In the genomic region with DNA sequence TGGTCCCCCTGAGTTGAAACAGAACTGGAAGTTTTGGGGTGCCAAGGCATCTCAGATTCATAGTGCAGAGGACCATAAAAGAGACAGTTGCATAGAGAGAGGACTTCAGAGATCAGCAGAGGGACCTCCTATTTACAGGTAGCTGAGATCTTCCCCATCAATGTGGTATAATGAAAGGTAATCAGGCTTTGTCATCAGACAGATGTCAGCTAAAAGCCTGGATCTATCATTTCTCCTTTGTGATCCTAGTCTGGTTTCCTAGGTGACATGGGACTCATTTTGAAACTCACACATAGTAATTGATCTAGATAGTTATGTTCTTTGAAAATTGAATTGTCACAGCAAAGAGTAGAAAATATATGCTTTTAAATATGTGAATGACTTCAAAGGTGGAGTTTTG, we compare ENCODE assay signal across 29 cellular contexts.
"Had no signal": no experiment of that assay in that cellular context is flagged by ENCODE, and none has a peak within 500 bp of the region (broad histone marks: within the 10 kb centered on the region; RNA-seq: fewer than 3 reads in every experiment).

No MANE protein-coding gene starts in this region.

- H3K27ac ChIP-seq: neural progenitor cell, ovary, parathyroid adenoma, psoas muscle, right lobe of liver, sigmoid colon, stomach, thoracic aorta, thyroid gland, transverse colon, upper lobe of left lung, uterus had no signal

- H3K27me3 Mint-ChIP-seq: naive B cell; naive thymus-derived CD8-positive, alpha-beta T cell; natural killer cell treated with Interleukin-12 subunit alpha and Interleukin-12 subunit beta and Interleukin-15 and Interleukin-18, amount 100 ng/mL, for 72 hours; progenitor cell of endocrine pancreas; stimulated activated naive B cell treated with anti-CD40 and anti-IgM and Interleukin-4, amounts not matched to agents 10 μg/mL and 1 μg/mL and 100 μg/mL, for 72 hours; stimulated activated naive CD8-positive, alpha-beta T cell treated with anti-CD3 and anti-CD28 coated beads, Interleukin-15, Interleukin-2, amounts not matched to agents 100 ng/mL and 50 ng/mL, for 24 hours had no signal

- H3K9me3 Mint-ChIP-seq: nephron progenitor cell; neural progenitor cell; stimulated activated naive B cell treated with anti-CD40 and anti-IgM and Interleukin-4, amounts not matched to agents 10 μg/mL and 1 μg/mL and 100 μg/mL, for 72 hours; stimulated activated naive CD8-positive, alpha-beta T cell treated with anti-CD3 and anti-CD28 coated beads, Interleukin-15, Interleukin-2, amounts not matched to agents 100 ng/mL and 50 ng/mL, for 24 hours had no signal

- H3K4me1 Mint-ChIP-seq: naive B cell; naive thymus-derived CD8-positive, alpha-beta T cell; nephron progenitor cell; neural progenitor cell; stimulated activated effector memory CD8-positive, alpha-beta T cell treated with anti-CD3 and anti-CD28 coated beads, Interleukin-12 subunit alpha, Interleukin-12 subunit beta, amount 100 ng/mL, for 72 hours; stimulated activated naive B cell treated with anti-CD40 and anti-IgM and Interleukin-4, amounts not matched to agents 10 μg/mL and 1 μg/mL and 100 μg/mL, for 72 hours had no signal

- H3K4me3 Mint-ChIP-seq: naive B cell; naive thymus-derived CD8-positive, alpha-beta T cell; natural killer cell treated with Interleukin-12 subunit alpha and Interleukin-12 subunit beta and Interleukin-15 and Interleukin-18, amount 100 ng/mL, for 72 hours; nephron progenitor cell; neural progenitor cell; stimulated activated effector memory CD8-positive, alpha-beta T cell treated with anti-CD3 and anti-CD28 coated beads, Interleukin-12 subunit alpha, Interleukin-12 subunit beta, amount 100 ng/mL, for 72 hours; stimulated activated naive B cell treated with anti-CD40 and anti-IgM and Interleukin-4, amounts not matched to agents 10 μg/mL and 1 μg/mL and 100 μg/mL, for 72 hours; stimulated activated naive CD8-positive, alpha-beta T cell treated with anti-CD3 and anti-CD28 coated beads, Interleukin-15, Interleukin-2, amounts not matched to agents 100 ng/mL and 50 ng/mL, for 24 hours had no signal

- H3K9me3 ChIP-seq: ovary, psoas muscle, right lobe of liver, sigmoid colon, stomach, thoracic aorta, thyroid gland, transverse colon, upper lobe of left lung, uterus had no signal

- H2AFZ ChIP-seq: neural progenitor cell, parathyroid adenoma had no signal

- H3K36me3 ChIP-seq: neural progenitor cell, ovary, right lobe of liver, sigmoid colon, stomach, thoracic aorta, thyroid gland, transverse colon, upper lobe of left lung, uterus had no signal

- H3K27ac Mint-ChIP-seq: naive B cell; naive thymus-derived CD8-positive, alpha-beta T cell; natural killer cell treated with Interleukin-12 subunit alpha and Interleukin-12 subunit beta and Interleukin-15 and Interleukin-18, amount 100 ng/mL, for 72 hours; neural progenitor cell; progenitor cell of endocrine pancreas; stimulated activated effector memory CD8-positive, alpha-beta T cell treated with anti-CD3 and anti-CD28 coated beads, Interleukin-12 subunit alpha, Interleukin-12 subunit beta, amount 100 ng/mL, for 72 hours; stimulated activated naive B cell treated with anti-CD40 and anti-IgM and Interleukin-4, amounts not matched to agents 10 μg/mL and 1 μg/mL and 100 μg/mL, for 72 hours; stimulated activated naive CD8-positive, alpha-beta T cell treated with anti-CD3 and anti-CD28 coated beads, Interleukin-15, Interleukin-2, amounts not matched to agents 100 ng/mL and 50 ng/mL, for 24 hours had no signal

- H3K4me1 ChIP-seq: psoas muscle, right lobe of liver, sigmoid colon, stomach, transverse colon, upper lobe of left lung, uterus had no signal

- ATAC-seq: naive thymus-derived CD8-positive, alpha-beta T cell; natural killer cell treated with Interleukin-12 subunit alpha and Interleukin-12 subunit beta and Interleukin-15 and Interleukin-18, amount 100 ng/mL, for 72 hours; psoas muscle; right cardiac atrium; right lobe of liver; stimulated activated effector memory CD8-positive, alpha-beta T cell treated with anti-CD3 and anti-CD28 coated beads, Interleukin-12 subunit alpha, Interleukin-12 subunit beta, amount 100 ng/mL, for 72 hours; stimulated activated naive B cell treated with anti-CD40 and anti-IgM and Interleukin-4, amounts not matched to agents 10 μg/mL and 1 μg/mL and 100 μg/mL, for 72 hours had no signal

- H3K27me3 ChIP-seq: neural progenitor cell, ovary, right lobe of liver, sigmoid colon, stomach, thyroid gland, transverse colon, upper lobe of left lung, uterus had no signal

- DNase-seq: naive B cell; naive thymus-derived CD8-positive, alpha-beta T cell; nephron progenitor cell; occipital lobe; ovary; posterior cingulate gyrus; psoas muscle; right cardiac atrium; right lobe of liver; sigmoid colon; small intestine; stimulated activated CD4-positive, alpha-beta T cell treated with anti-CD3 and anti-CD28 coated beads, Interleukin-15, amount 100 ng/mL, for 24 hours; stimulated activated CD4-positive, alpha-beta T cell treated with anti-CD3 and anti-CD28 coated beads, Interleukin-2, amount 100 ng/mL, for 24 hours; stimulated activated CD4-positive, alpha-beta T cell treated with anti-CD3 and anti-CD28 coated beads, Interleukin-2, amount 100 ng/mL, for 48 hours; stimulated activated CD4-positive, alpha-beta T cell treated with anti-CD3 and anti-CD28 coated beads, Interleukin-4, amount 100 ng/mL, for 24 hours; stimulated activated naive B cell treated with anti-CD40 and anti-IgM and Interleukin-4, amounts not matched to agents 10 μg/mL and 1 μg/mL and 100 μg/mL, for 72 hours; stimulated activated naive CD4-positive, alpha-beta T cell treated with Interleukin-2 at 50 U/mL for 16 hours; stomach; thyroid gland; transverse colon; upper lobe of left lung; uterus had no signal

- H3K4me2 ChIP-seq: neural progenitor cell had no signal

- H3K9ac ChIP-seq: neural progenitor cell, parathyroid adenoma had no signal

- H3K4me3 ChIP-seq: neural progenitor cell, ovary, psoas muscle, right lobe of liver, sigmoid colon, stomach, thoracic aorta, thyroid gland, transverse colon, upper lobe of left lung, uterus had no signal

- H3K36me3 Mint-ChIP-seq: naive B cell; naive thymus-derived CD8-positive, alpha-beta T cell; natural killer cell treated with Interleukin-12 subunit alpha and Interleukin-12 subunit beta and Interleukin-15 and Interleukin-18, amount 100 ng/mL, for 72 hours; neural progenitor cell; stimulated activated effector memory CD8-positive, alpha-beta T cell treated with anti-CD3 and anti-CD28 coated beads, Interleukin-12 subunit alpha, Interleukin-12 subunit beta, amount 100 ng/mL, for 72 hours; stimulated activated naive B cell treated with anti-CD40 and anti-IgM and Interleukin-4, amounts not matched to agents 10 μg/mL and 1 μg/mL and 100 μg/mL, for 72 hours had no signal

- H3K79me2 ChIP-seq: parathyroid adenoma had no signal
